Comparison of ENCODE assay signal across 8 cellular contexts in genomic region chr1:159922499-159923202, GRCh38. TPM values are rescaled to one million over a fixed set of nuclear protein-coding genes. Genes with fewer than 3 reads are reported as not detected.
DNase-seq lines count a peak whose midpoint lies in the region; ATAC-seq and TF ChIP-seq lines count a peak whose summit lies in the region.

No MANE protein-coding gene starts in this region.

- H3K9me3 Mint-ChIP-seq in activated CD8-positive, alpha-beta memory T cell treated with anti-CD3 and anti-CD28 coated beads, Interleukin-2, amount 10 ng/mL, durations not matched to agents 7 days and 5 days (ENCODE audit: low read depth): no peaks in the 10 kb centered on the region
- H3K9me3 Mint-ChIP-seq in activated naive CD8-positive, alpha-beta T cell (ENCODE audit: low read depth): no peaks in the 10 kb centered on the region
- H3K9me3 Mint-ChIP-seq in stimulated activated naive B cell treated with anti-CD40 and anti-IgM and Interleukin-4, amounts not matched to agents 10 μg/mL and 1 μg/mL and 100 μg/mL, for 72 hours: no peaks in the 10 kb centered on the region

- H3K4me1 Mint-ChIP-seq in activated CD8-positive, alpha-beta memory T cell treated with anti-CD3 and anti-CD28 coated beads, Interleukin-2, amount 10 ng/mL, durations not matched to agents 7 days and 5 days: peaks cover 64% of the 10 kb centered on the region
- H3K4me1 Mint-ChIP-seq in activated naive CD8-positive, alpha-beta T cell (ENCODE audit: low read depth): peaks cover 72% of the 10 kb centered on the region
- H3K4me1 Mint-ChIP-seq in stimulated activated naive B cell treated with anti-CD40 and anti-IgM and Interleukin-4, amounts not matched to agents 10 μg/mL and 1 μg/mL and 100 μg/mL, for 72 hours: peaks cover 62 to 83% of the 10 kb centered on the region in 2 donors

- 67% methylated on average over 8 of the region's 8 CpGs for WGBS in hepatocyte (ENCODE audit: low lambda C conversion rate, missing lambda C conversion rate)

- CTCF ChIA-PET in activated CD8-positive, alpha-beta memory T cell treated with anti-CD3 and anti-CD28 coated beads, Interleukin-2, amount 10 ng/mL, durations not matched to agents 7 days and 5 days (lab: Charles Lee): interaction anchor here (0.6 to 7.6 kb wide), 9 partner anchors 13 to 299 kb away, joined by 3 to 69 read pairs (median 6); no protein-coding TSS in a partner anchor

- H3K9me3 ChIP-seq in hepatocyte (ENCODE audit: low read depth): no peaks in the 10 kb centered on the region

- H3K4me3 Mint-ChIP-seq in activated CD8-positive, alpha-beta memory T cell treated with anti-CD3 and anti-CD28 coated beads, Interleukin-2, amount 10 ng/mL, durations not matched to agents 7 days and 5 days: peak overlapping the region; percentile 95
- peak overlapping the region; percentile 95 for H3K4me3 Mint-ChIP-seq in activated naive CD8-positive, alpha-beta T cell
- H3K4me3 Mint-ChIP-seq in stimulated activated naive B cell treated with anti-CD40 and anti-IgM and Interleukin-4, amounts not matched to agents 10 μg/mL and 1 μg/mL and 100 μg/mL, for 72 hours: peak overlapping the region; percentile 95 to 97

- no peaks in the 10 kb centered on the region for H3K27me3 Mint-ChIP-seq in activated CD8-positive, alpha-beta memory T cell treated with anti-CD3 and anti-CD28 coated beads, Interleukin-2, amount 10 ng/mL, durations not matched to agents 7 days and 5 days
- no peaks in the 10 kb centered on the region for H3K27me3 Mint-ChIP-seq in activated naive CD8-positive, alpha-beta T cell
- no peaks in the 10 kb centered on the region for H3K27me3 Mint-ChIP-seq in stimulated activated naive B cell treated with anti-CD40 and anti-IgM and Interleukin-4, amounts not matched to agents 10 μg/mL and 1 μg/mL and 100 μg/mL, for 72 hours

- no peak for TF ChIP-seq CTCF in hepatocyte (IDR thresholded peaks at IDR 0.05; ENCODE audit: poor library complexity)

- peak overlapping the region; percentile 98 for H3K27ac Mint-ChIP-seq in activated CD8-positive, alpha-beta memory T cell treated with anti-CD3 and anti-CD28 coated beads, Interleukin-2, amount 10 ng/mL, durations not matched to agents 7 days and 5 days
- peak overlapping the region; percentile 95 for H3K27ac Mint-ChIP-seq in activated naive CD8-positive, alpha-beta T cell
- peak overlapping the region; percentile 99 for H3K27ac Mint-ChIP-seq in stimulated activated naive B cell treated with anti-CD40 and anti-IgM and Interleukin-4, amounts not matched to agents 10 μg/mL and 1 μg/mL and 100 μg/mL, for 72 hours

- no peak for DNase-seq in activated CD8-positive, alpha-beta memory T cell treated with anti-CD3 and anti-CD28 coated beads, Interleukin-2, amount 10 ng/mL, durations not matched to agents 7 days and 5 days
- DNase-seq in activated CD8-positive, alpha-beta memory T cell treated with anti-CD3 and anti-CD28 coated beads for 24 hours: no peak
- DNase-seq in hepatocyte (ENCODE audit: low spot score) (peak; percentile 55), NCI-H446 treated with DMSO at 0.1 percent for 48 hours (lab: John Stamatoyannopoulos, UW) (no peak), DMS 273 treated with DMSO at 0.1 percent for 48 hours (lab: John Stamatoyannopoulos, UW) (no peak)
- no peak for DNase-seq in stimulated activated naive B cell treated with anti-CD40 and anti-IgM and Interleukin-4, amounts not matched to agents 10 μg/mL and 1 μg/mL and 100 μg/mL, for 72 hours

- H3K79me2 ChIP-seq in hepatocyte: peaks cover 26% of the 10 kb centered on the region

- H3K36me3 ChIP-seq in hepatocyte (replicated peaks; ENCODE audit: insufficient read depth, low read depth): no peaks in the 10 kb centered on the region

- no peak for ATAC-seq in activated CD8-positive, alpha-beta memory T cell treated with anti-CD3 and anti-CD28 coated beads, Interleukin-2, amount 10 ng/mL, durations not matched to agents 7 days and 5 days
- ATAC-seq in stimulated activated naive B cell treated with anti-CD40 and anti-IgM and Interleukin-4, amounts not matched to agents 10 μg/mL and 1 μg/mL and 100 μg/mL, for 72 hours (replicated peaks): no peak
- ATAC-seq in GM18498 (IDR thresholded peaks at IDR 0.05; ENCODE audit: unreplicated experiment): no peak

- peak overlapping the region; percentile 95 for H3K27ac ChIP-seq in hepatocyte

- no peaks in the 10 kb centered on the region for H3K27me3 ChIP-seq in hepatocyte

- no peak overlapping the region for H2AFZ ChIP-seq in hepatocyte

- peak overlapping the region; percentile 96 for H3K4me2 ChIP-seq in hepatocyte

- peaks cover 48% of the 10 kb centered on the region for H3K36me3 Mint-ChIP-seq in activated CD8-positive, alpha-beta memory T cell treated with anti-CD3 and anti-CD28 coated beads, Interleukin-2, amount 10 ng/mL, durations not matched to agents 7 days and 5 days
- peaks cover 12% of the 10 kb centered on the region for H3K36me3 Mint-ChIP-seq in activated naive CD8-positive, alpha-beta T cell
- H3K36me3 Mint-ChIP-seq in stimulated activated naive B cell treated with anti-CD40 and anti-IgM and Interleukin-4, amounts not matched to agents 10 μg/mL and 1 μg/mL and 100 μg/mL, for 72 hours: peaks cover 35 to 64% of the 10 kb centered on the region in 2 donors

- H3K4me1 ChIP-seq in hepatocyte (ENCODE audit: insufficient read depth): peaks cover 28% of the 10 kb centered on the region

- H3K9me2 ChIP-seq in hepatocyte (replicated peaks; ENCODE audit: insufficient read depth): no peaks in the 10 kb centered on the region

- no peaks in the 10 kb centered on the region for H4K20me1 ChIP-seq in hepatocyte (ENCODE audit: insufficient read depth, poor library complexity, severe bottlenecking)

- no peak overlapping the region for H3K4me3 ChIP-seq in hepatocyte

RNA-seq across cellular contexts. Expression of gene TAGLN2, which starts 2.7 kb away (rescaled TPM):
- 100 to 1,000 TPM; 479 to 513 TPM for total RNA-seq in activated CD8-positive, alpha-beta memory T cell treated with anti-CD3 and anti-CD28 coated beads, Interleukin-2, amount 10 ng/mL, durations not matched to agents 7 days and 5 days
- 122 and 124 TPM in 2 replicates for total RNA-seq in hepatocyte
- 284 and 292 TPM in 2 replicates for polyA plus RNA-seq in hepatocyte

RNA-seq across cellular contexts. Expression of gene CFAP45, which starts 22.7 kb away (rescaled TPM):
- 1 to 10 TPM; 1.3 to 1.6 TPM for total RNA-seq in activated CD8-positive, alpha-beta memory T cell treated with anti-CD3 and anti-CD28 coated beads, Interleukin-2, amount 10 ng/mL, durations not matched to agents 7 days and 5 days
- total RNA-seq in hepatocyte: 0.43 TPM in 1 of 2 replicates, not detected in the other
- polyA plus RNA-seq in hepatocyte: not detected in 2 replicates

RNA-seq across cellular contexts. Expression of gene IGSF9, which starts 22.8 kb away (rescaled TPM):
- not detected for total RNA-seq in activated CD8-positive, alpha-beta memory T cell treated with anti-CD3 and anti-CD28 coated beads, Interleukin-2, amount 10 ng/mL, durations not matched to agents 7 days and 5 days
- total RNA-seq in hepatocyte: 5.3 and 8.2 TPM in 2 replicates
- 22.5 and 25.4 TPM in 2 replicates for polyA plus RNA-seq in hepatocyte

RNA-seq across cellular contexts. Expression of gene SLAMF9, which starts 31.4 kb away (rescaled TPM):
- total RNA-seq in activated CD8-positive, alpha-beta memory T cell treated with anti-CD3 and anti-CD28 coated beads, Interleukin-2, amount 10 ng/mL, durations not matched to agents 7 days and 5 days: not detected
- total RNA-seq in hepatocyte: not detected in 2 replicates
- not detected in 2 replicates for polyA plus RNA-seq in hepatocyte
